ENCODE assay signal across 8 cellular contexts in the genomic region with DNA sequence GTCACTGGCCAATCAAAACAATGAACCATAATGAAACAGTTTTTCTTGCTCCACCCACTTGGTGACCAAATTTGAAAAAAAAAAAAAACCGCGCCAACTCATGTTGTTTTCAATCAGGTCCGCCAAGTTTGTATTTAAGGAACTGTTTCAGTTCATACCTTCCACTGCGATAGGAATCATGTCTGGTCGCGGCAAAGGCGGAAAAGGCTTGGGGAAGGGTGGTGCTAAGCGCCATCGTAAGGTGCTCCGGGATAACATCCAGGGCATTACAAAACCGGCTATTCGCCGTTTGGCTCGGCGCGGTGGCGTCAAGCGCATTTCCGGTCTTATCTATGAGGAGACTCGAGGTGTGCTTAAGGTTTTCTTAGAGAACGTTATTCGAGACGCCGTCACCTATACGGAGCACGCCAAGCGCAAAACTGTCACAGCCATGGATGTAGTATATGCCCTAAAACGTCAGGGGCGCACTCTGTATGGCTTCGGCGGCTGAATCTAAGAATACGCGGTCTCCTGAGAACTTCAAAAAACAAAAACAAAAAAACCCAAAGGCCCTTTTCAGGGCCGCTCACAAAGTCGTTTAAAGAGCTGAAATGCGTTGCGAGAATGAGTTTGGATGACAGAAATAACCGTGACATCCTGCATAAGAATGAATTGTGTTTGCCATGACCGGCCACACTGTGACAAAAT. TPM values are rescaled to one million over a fixed set of nuclear protein-coding genes. Genes with fewer than 3 reads are reported as not detected.
DNase-seq lines count a peak whose midpoint lies in the region; ATAC-seq and TF ChIP-seq lines count a peak whose summit lies in the region.

No MANE protein-coding gene starts in this region.

- no peaks in the 10 kb centered on the region for H3K36me3 Mint-ChIP-seq in CD8-positive, alpha-beta T cell
- H3K36me3 Mint-ChIP-seq in endodermal cell (ENCODE audit: low read depth) (peaks cover 2% of the 10 kb centered on the region), mesothelial cell of epicardium (no peaks in the 10 kb centered on the region)

- peak overlapping the region; percentile 98 for H3K27ac Mint-ChIP-seq in CD8-positive, alpha-beta T cell
- peak overlapping the region; percentile 97 for H3K27ac Mint-ChIP-seq in endodermal cell
- H3K27ac Mint-ChIP-seq in mesothelial cell of epicardium: peak overlapping the region; percentile 97

- ATAC-seq in CD8-positive, alpha-beta T cell: peak; percentile 91
- peak; percentile 87 for ATAC-seq in GM19463 (IDR thresholded peaks at IDR 0.05; ENCODE audit: unreplicated experiment)

- peak overlapping the region; percentile 85 for H3K27ac ChIP-seq in CD8-positive, alpha-beta T cell (ENCODE audit: low read depth, low read length)
- H3K27ac ChIP-seq in HL-60 (replicated peaks) (peak overlapping the region; percentile 81), endodermal cell (ENCODE audit: low read depth, low read length) (peak overlapping the region; percentile 86)

- peak; percentile 84 to 95 (median 89) for DNase-seq in CD8-positive, alpha-beta T cell
- DNase-seq in HL-60 (ENCODE audit: low read depth in 1 of 2, low spot score in 1 of 2) (peak; percentile 86 to 93), NT2/D1 (ENCODE audit: low read depth, low spot score) (peak; percentile 77), endodermal cell (peak; percentile 92), mesothelial cell of epicardium (ENCODE audit: low spot score in 2 of 2, unreplicated experiment in 2 of 2) (peak; percentile 41 to 79)
- DNase-seq in activated CD8-positive, alpha-beta memory T cell treated with anti-CD3 and anti-CD28 coated beads, Interleukin-2, amount 50 U/mL, for 24 hours (ENCODE audit: extremely low read depth): peak; percentile 78
- peak; percentile 65 to 76 for DNase-seq in stimulated activated CD8-positive, alpha-beta memory T cell treated with anti-CD3 and anti-CD28 coated beads, Interleukin-15, amount 100 ng/mL, for 4 hours (ENCODE audit: low read depth in 2 of 2)

- WGBS in endodermal cell (ENCODE audit: insufficient coverage in 1 of 2, insufficient read length in 1 of 2), 2 experiments: 1 to 2% methylated on average over 24 to 39 of the region's 39 CpGs

- intact Hi-C loops in CD8-positive, alpha-beta T cell (cut with DNase I, micrococcal nuclease): loop anchor here (1.0 to 5.0 kb wide), 14 partner anchors 17 to 1029 kb away; a partner anchor contains a TSS

- no peaks in the 10 kb centered on the region for H3K36me3 ChIP-seq in CD8-positive, alpha-beta T cell (ENCODE audit: insufficient read depth, low read length)
- H3K36me3 ChIP-seq in NT2/D1 (ENCODE audit: insufficient read depth, insufficient read length, low read length) (no peaks in the 10 kb centered on the region), endodermal cell (ENCODE audit: control insufficient read depth, insufficient read depth, low read length) (no peaks in the 10 kb centered on the region)

- peaks cover 7% of the 10 kb centered on the region for H3K4me1 ChIP-seq in CD8-positive, alpha-beta T cell (ENCODE audit: insufficient read depth, low read length)
- no peaks in the 10 kb centered on the region for H3K4me1 ChIP-seq in NT2/D1 (ENCODE audit: insufficient read depth, insufficient read length)
- no peaks in the 10 kb centered on the region for H3K4me1 ChIP-seq in endodermal cell (ENCODE audit: control insufficient read depth, insufficient read depth, low read length)

- H3K9me3 ChIP-seq in CD8-positive, alpha-beta T cell (ENCODE audit: low read length): no peaks in the 10 kb centered on the region
- H3K9me3 ChIP-seq in NT2/D1 (ENCODE audit: insufficient read depth, low read length) (peaks cover 21% of the 10 kb centered on the region; the same call in 1 of the 2 replicates), endodermal cell (ENCODE audit: control insufficient read depth, low read length) (peaks cover 6% of the 10 kb centered on the region)

- peaks cover 17% of the 10 kb centered on the region for H3K4me1 Mint-ChIP-seq in CD8-positive, alpha-beta T cell (ENCODE audit: low read depth)
- H3K4me1 Mint-ChIP-seq in endodermal cell (peaks cover 16% of the 10 kb centered on the region), mesothelial cell of epicardium (peaks cover 22% of the 10 kb centered on the region)

- H3K4me3 ChIP-seq in CD8-positive, alpha-beta T cell (ENCODE audit: low read depth, low read length): peak overlapping the region; percentile 52
- H3K4me3 ChIP-seq in HL-60 (replicated peaks; ENCODE audit: insufficient read depth, low read length): peak overlapping the region; percentile 14
- peak overlapping the region; percentile 43 for H3K4me3 ChIP-seq in NT2/D1 (ENCODE audit: insufficient read length, low read depth)
- peak overlapping the region; percentile 87 for H3K4me3 ChIP-seq in endodermal cell (ENCODE audit: low read length)

- POLR2A ChIA-PET in CD8-positive, alpha-beta T cell (lab: Charles Lee): interaction anchor here (0.6 to 7.8 kb wide), 58 partner anchors 8 to 1789 kb away, joined by 3 to 231 read pairs (median 4); a partner anchor contains a TSS

- H3K9me3 Mint-ChIP-seq in CD8-positive, alpha-beta T cell: no peaks in the 10 kb centered on the region
- H3K9me3 Mint-ChIP-seq in endodermal cell (peaks cover 20% of the 10 kb centered on the region), mesothelial cell of epicardium (peaks cover 7% of the 10 kb centered on the region)

- no peaks in the 10 kb centered on the region for H3K27me3 Mint-ChIP-seq in CD8-positive, alpha-beta T cell (ENCODE audit: low read depth)
- no peaks in the 10 kb centered on the region for H3K27me3 Mint-ChIP-seq in endodermal cell (ENCODE audit: insufficient read depth)
- H3K27me3 Mint-ChIP-seq in mesothelial cell of epicardium (ENCODE audit: low read depth): no peaks in the 10 kb centered on the region

- TF ChIP-seq CTCF in CD8-positive, alpha-beta T cell (IDR thresholded peaks at IDR 0.05): peak; percentile 67
- TF ChIP-seq CTCF in HL-60 (IDR thresholded peaks at IDR 0.05; ENCODE audit: insufficient read depth, low read length): no peak
- peak; percentile 68 for TF ChIP-seq CTCF in endodermal cell (conservative IDR thresholded peaks at IDR 0.05)
- TF ChIP-seq CTCF in mesothelial cell of epicardium (IDR thresholded peaks at IDR 0.05; ENCODE audit: unreplicated experiment): peak; percentile 54

- CTCF ChIA-PET in CD8-positive, alpha-beta T cell (lab: Charles Lee): interaction anchor here (0.6 to 20.4 kb wide), 7 partner anchors 9 to 469 kb away, joined by 3 to 666 read pairs (median 4); a partner anchor contains a TSS

- H3K9ac ChIP-seq in NT2/D1 (ENCODE audit: insufficient read length, low read depth): peak overlapping the region; percentile 88
- peak overlapping the region; percentile 60 for H3K9ac ChIP-seq in endodermal cell (ENCODE audit: extremely low read depth, low read length, poor library complexity, severe bottlenecking)

- no peaks in the 10 kb centered on the region for H3K27me3 ChIP-seq in CD8-positive, alpha-beta T cell (ENCODE audit: insufficient read depth, low read length)
- H3K27me3 ChIP-seq in HL-60 (ENCODE audit: insufficient read depth, poor library complexity, severe bottlenecking) (no peaks in the 10 kb centered on the region), NT2/D1 (ENCODE audit: insufficient read depth, insufficient read length) (no peaks in the 10 kb centered on the region), endodermal cell (ENCODE audit: control insufficient read depth, insufficient read depth, low read length, poor library complexity, severe bottlenecking) (no peaks in the 10 kb centered on the region)

- peak overlapping the region; percentile 85 for H3K4me3 Mint-ChIP-seq in CD8-positive, alpha-beta T cell
- peak overlapping the region; percentile 69 for H3K4me3 Mint-ChIP-seq in endodermal cell
- peak overlapping the region; percentile 78 for H3K4me3 Mint-ChIP-seq in mesothelial cell of epicardium

RNA-seq across cellular contexts. Expression of a gene that starts 16.7 kb away (rescaled TPM):
- total RNA-seq in CD8-positive, alpha-beta T cell: under 1 TPM; 0.30 to 0.44 TPM
- total RNA-seq in endodermal cell (1 to 10 TPM; 1.8 to 2.1 TPM), mesothelial cell of epicardium (7.0 to 8.3 TPM (median 8.3 TPM) in 3 replicates)
- polyA plus RNA-seq in endodermal cell (2013, experiment 1 of 2): 2.7 TPM
- polyA plus RNA-seq in endodermal cell (2013, experiment 2 of 2): 1.7 TPM

Comparison
In these comparisons a context has a peak if more than half of its experiments do, and no peak if none do; other contexts are left out.
1. Peak in every context shown above with its lines: DNase-seq, ATAC-seq, H3K4me3 ChIP-seq and H3K27ac ChIP-seq.
2. H3K4me3 ChIP-seq: peak in every context shown above with its lines; median percentile 87 in endodermal cell; 52 in CD8-positive, alpha-beta T cell; 43 in NT2/D1; 14 in HL-60.